In the genomic region with DNA sequence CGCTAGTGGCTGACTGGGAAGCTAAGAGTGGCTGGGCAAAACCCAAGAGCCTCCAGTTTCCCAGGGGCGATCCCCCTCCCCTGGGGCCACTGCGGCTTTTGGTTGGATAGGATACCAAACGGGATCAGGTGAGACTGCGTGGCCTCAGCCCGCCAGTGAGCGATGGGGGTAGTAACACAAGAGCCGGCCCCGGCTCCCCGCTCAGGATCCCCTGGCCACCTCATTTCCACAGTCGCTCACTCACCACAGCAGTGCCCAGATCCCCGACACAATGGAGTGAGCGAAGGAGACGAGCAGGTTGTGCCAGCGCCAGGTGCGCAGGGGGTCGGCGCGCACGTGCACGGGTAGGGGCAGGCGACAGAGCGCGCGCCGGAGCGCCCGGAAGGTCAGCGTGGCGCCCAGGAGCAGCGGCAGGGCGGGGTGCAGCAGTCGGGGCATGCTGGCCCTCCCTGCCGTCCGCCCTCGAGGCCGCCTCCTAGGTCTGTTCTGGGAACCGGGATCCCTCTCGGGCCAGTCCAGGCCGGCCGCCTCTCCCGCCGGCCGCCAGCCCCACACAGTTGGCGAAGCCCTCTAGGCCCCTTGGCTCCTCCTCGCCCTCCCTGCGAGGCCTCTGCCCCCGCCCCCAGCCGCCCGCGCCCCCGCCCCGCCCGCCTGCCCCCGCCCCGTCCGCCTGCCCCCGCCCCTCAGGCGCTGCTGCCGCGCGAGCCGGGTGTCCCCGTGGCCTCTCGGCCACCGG, we compare ENCODE assay signal across 1 cellular context.
TF ChIP-seq lines count a peak whose summit lies in the region.

A gene with protein sequence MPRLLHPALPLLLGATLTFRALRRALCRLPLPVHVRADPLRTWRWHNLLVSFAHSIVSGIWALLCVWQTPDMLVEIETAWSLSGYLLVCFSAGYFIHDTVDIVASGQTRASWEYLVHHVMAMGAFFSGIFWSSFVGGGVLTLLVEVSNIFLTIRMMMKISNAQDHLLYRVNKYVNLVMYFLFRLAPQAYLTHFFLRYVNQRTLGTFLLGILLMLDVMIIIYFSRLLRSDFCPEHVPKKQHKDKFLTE (minus strand): TSS at position 574 of the 736 bp plus-strand sequence. CDS start 136 bp downstream, at position 438.

TF ChIP-seq in HepG2, 621 proteins besides CTCF, POLR2A, EP300 and RAD21 (continued from another document and continues in another):
- TF ChIP-seq, protein P1, sequence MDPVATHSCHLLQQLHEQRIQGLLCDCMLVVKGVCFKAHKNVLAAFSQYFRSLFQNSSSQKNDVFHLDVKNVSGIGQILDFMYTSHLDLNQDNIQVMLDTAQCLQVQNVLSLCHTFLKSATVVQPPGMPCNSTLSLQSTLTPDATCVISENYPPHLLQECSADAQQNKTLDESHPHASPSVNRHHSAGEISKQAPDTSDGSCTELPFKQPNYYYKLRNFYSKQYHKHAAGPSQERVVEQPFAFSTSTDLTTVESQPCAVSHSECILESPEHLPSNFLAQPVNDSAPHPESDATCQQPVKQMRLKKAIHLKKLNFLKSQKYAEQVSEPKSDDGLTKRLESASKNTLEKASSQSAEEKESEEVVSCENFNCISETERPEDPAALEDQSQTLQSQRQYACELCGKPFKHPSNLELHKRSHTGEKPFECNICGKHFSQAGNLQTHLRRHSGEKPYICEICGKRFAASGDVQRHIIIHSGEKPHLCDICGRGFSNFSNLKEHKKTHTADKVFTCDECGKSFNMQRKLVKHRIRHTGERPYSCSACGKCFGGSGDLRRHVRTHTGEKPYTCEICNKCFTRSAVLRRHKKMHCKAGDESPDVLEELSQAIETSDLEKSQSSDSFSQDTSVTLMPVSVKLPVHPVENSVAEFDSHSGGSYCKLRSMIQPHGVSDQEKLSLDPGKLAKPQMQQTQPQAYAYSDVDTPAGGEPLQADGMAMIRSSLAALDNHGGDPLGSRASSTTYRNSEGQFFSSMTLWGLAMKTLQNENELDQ (CRISPR knock-in tag; IDR thresholded peaks at IDR 0.05; ENCODE audit: borderline replicate concordance) = no peak
- TF ChIP-seq ZNF143 (CRISPR knock-in tag; IDR thresholded peaks at IDR 0.05) (no peak; the same call in 1 of the 2 replicates), LCORL (IDR thresholded peaks at IDR 0.05) (no peak), LCORL (CRISPR knock-in tag; IDR thresholded peaks at IDR 0.05) (no peak), NR1H2 (CRISPR knock-in tag; IDR thresholded peaks at IDR 0.05; ENCODE audit: borderline replicate concordance, low read depth) (peak; percentile 85; the same call in 1 of the 2 replicates), SPEN (CRISPR knock-in tag; IDR thresholded peaks at IDR 0.05; ENCODE audit: low read depth) (peak; percentile 54; the same call in 1 of the 2 replicates), RNF2 (conservative IDR thresholded peaks at IDR 0.05; ENCODE audit: low read depth) (peak; percentile 48; the same call in 1 of the 2 replicates), NRL (CRISPR knock-in tag; IDR thresholded peaks at IDR 0.05; ENCODE audit: borderline replicate concordance) (peak; percentile 68), ZNF30 (CRISPR knock-in tag; IDR thresholded peaks at IDR 0.05) (no peak), ARNT2 (CRISPR knock-in tag; IDR thresholded peaks at IDR 0.05; ENCODE audit: low read depth) (peak; percentile 82; the same call in 1 of the 2 replicates), ZNF441 (CRISPR knock-in tag; IDR thresholded peaks at IDR 0.05; ENCODE audit: borderline replicate concordance) (0 out of 2 replicates have a peak, but pooled peaks have one; percentile 42), ZNF589 (CRISPR knock-in tag; conservative IDR thresholded peaks at IDR 0.05) (no peak), RXRB (CRISPR knock-in tag; IDR thresholded peaks at IDR 0.05; ENCODE audit: borderline replicate concordance) (peak; percentile 30), ZNF777 (CRISPR knock-in tag; IDR thresholded peaks at IDR 0.05) (peak; percentile 33; the same call in 1 of the 2 replicates), ZNF782 (CRISPR knock-in tag; IDR thresholded peaks at IDR 0.05; ENCODE audit: borderline replicate concordance) (0 out of 2 replicates have a peak, but pooled peaks have one; percentile 26), ZNF160 (CRISPR knock-in tag; IDR thresholded peaks at IDR 0.05) (no peak; the same call in 1 of the 2 replicates), ZNF746 (CRISPR knock-in tag; IDR thresholded peaks at IDR 0.05) (peak; percentile 14; the same call in 1 of the 2 replicates), ZC3H13 (CRISPR knock-in tag; IDR thresholded peaks at IDR 0.05) (peak; percentile 80), POLR2G (IDR thresholded peaks at IDR 0.05; ENCODE audit: low read depth, low read length) (peak; percentile 88), ZSCAN29 (CRISPR knock-in tag; conservative IDR thresholded peaks at IDR 0.05) (no peak), DPF2 (CRISPR knock-in tag; IDR thresholded peaks at IDR 0.05; ENCODE audit: borderline replicate concordance, low read depth) (no peak), TRIM24 (CRISPR knock-in tag; IDR thresholded peaks at IDR 0.05) (no peak), ZNF251 (CRISPR knock-in tag; IDR thresholded peaks at IDR 0.05) (no peak), TCF12 (IDR thresholded peaks at IDR 0.05) (no peak), TCF12 (CRISPR knock-in tag; IDR thresholded peaks at IDR 0.05) (0 out of 2 replicates have a peak, but pooled peaks have one; percentile 29), CC2D1A (CRISPR knock-in tag; IDR thresholded peaks at IDR 0.05) (0 out of 2 replicates have a peak, but pooled peaks have one; percentile 73), ZSCAN31 (CRISPR knock-in tag; IDR thresholded peaks at IDR 0.05; ENCODE audit: low read depth) (peak; percentile 73), PHF8 (CRISPR knock-in tag; IDR thresholded peaks at IDR 0.05) (peak; percentile 45; the same call in 1 of the 2 replicates), ZNF34 (CRISPR knock-in tag; IDR thresholded peaks at IDR 0.05; ENCODE audit: borderline replicate concordance) (no peak; the same call in 1 of the 2 replicates), ZNF101 (CRISPR knock-in tag; IDR thresholded peaks at IDR 0.05; ENCODE audit: borderline replicate concordance, low read depth) (no peak), NBN (conservative IDR thresholded peaks at IDR 0.05) (no peak), ZNF678 (CRISPR knock-in tag; IDR thresholded peaks at IDR 0.05) (peak; percentile 83; the same call in 1 of the 2 replicates), HNRNPL (IDR thresholded peaks at IDR 0.05; ENCODE audit: low read depth, low read length) (peak; percentile 47; the same call in 1 of the 2 replicates), ZNF10 (CRISPR knock-in tag; IDR thresholded peaks at IDR 0.05; ENCODE audit: borderline replicate concordance, low read depth) (no peak)
- TF ChIP-seq, protein P2, sequence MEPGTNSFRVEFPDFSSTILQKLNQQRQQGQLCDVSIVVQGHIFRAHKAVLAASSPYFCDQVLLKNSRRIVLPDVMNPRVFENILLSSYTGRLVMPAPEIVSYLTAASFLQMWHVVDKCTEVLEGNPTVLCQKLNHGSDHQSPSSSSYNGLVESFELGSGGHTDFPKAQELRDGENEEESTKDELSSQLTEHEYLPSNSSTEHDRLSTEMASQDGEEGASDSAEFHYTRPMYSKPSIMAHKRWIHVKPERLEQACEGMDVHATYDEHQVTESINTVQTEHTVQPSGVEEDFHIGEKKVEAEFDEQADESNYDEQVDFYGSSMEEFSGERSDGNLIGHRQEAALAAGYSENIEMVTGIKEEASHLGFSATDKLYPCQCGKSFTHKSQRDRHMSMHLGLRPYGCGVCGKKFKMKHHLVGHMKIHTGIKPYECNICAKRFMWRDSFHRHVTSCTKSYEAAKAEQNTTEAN (CRISPR knock-in tag; conservative IDR thresholded peaks at IDR 0.05) = peak; percentile 58; the same call in 1 of the 2 replicates
- TF ChIP-seq, protein P3, sequence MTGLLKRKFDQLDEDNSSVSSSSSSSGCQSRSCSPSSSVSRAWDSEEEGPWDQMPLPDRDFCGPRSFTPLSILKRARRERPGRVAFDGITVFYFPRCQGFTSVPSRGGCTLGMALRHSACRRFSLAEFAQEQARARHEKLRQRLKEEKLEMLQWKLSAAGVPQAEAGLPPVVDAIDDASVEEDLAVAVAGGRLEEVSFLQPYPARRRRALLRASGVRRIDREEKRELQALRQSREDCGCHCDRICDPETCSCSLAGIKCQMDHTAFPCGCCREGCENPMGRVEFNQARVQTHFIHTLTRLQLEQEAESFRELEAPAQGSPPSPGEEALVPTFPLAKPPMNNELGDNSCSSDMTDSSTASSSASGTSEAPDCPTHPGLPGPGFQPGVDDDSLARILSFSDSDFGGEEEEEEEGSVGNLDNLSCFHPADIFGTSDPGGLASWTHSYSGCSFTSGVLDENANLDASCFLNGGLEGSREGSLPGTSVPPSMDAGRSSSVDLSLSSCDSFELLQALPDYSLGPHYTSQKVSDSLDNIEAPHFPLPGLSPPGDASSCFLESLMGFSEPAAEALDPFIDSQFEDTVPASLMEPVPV (CRISPR knock-in tag; IDR thresholded peaks at IDR 0.05) = peak; percentile 70
- TF ChIP-seq, protein P4, sequence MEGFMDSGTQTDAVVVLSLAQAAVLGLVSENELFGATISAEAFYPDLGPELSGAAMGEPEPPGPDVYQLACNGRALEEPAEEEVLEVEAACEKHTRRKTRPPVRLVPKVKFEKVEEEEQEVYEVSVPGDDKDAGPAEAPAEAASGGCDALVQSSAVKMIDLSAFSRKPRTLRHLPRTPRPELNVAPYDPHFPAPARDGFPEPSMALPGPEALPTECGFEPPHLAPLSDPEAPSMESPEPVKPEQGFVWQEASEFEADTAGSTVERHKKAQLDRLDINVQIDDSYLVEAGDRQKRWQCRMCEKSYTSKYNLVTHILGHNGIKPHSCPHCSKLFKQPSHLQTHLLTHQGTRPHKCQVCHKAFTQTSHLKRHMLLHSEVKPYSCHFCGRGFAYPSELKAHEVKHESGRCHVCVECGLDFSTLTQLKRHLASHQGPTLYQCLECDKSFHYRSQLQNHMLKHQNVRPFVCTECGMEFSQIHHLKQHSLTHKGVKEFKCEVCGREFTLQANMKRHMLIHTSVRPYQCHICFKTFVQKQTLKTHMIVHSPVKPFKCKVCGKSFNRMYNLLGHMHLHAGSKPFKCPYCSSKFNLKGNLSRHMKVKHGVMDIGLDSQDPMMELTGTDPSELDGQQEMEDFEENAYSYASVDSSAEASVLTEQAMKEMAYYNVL (CRISPR knock-in tag; IDR thresholded peaks at IDR 0.05; ENCODE audit: borderline replicate concordance) = 0 out of 2 replicates have a peak, but pooled peaks have one; percentile 9
- TF ChIP-seq, protein P5, sequence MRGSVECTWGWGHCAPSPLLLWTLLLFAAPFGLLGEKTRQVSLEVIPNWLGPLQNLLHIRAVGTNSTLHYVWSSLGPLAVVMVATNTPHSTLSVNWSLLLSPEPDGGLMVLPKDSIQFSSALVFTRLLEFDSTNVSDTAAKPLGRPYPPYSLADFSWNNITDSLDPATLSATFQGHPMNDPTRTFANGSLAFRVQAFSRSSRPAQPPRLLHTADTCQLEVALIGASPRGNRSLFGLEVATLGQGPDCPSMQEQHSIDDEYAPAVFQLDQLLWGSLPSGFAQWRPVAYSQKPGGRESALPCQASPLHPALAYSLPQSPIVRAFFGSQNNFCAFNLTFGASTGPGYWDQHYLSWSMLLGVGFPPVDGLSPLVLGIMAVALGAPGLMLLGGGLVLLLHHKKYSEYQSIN (CRISPR knock-in tag; IDR thresholded peaks at IDR 0.05; ENCODE audit: borderline replicate concordance) = no peak
- TF ChIP-seq, protein P6, sequence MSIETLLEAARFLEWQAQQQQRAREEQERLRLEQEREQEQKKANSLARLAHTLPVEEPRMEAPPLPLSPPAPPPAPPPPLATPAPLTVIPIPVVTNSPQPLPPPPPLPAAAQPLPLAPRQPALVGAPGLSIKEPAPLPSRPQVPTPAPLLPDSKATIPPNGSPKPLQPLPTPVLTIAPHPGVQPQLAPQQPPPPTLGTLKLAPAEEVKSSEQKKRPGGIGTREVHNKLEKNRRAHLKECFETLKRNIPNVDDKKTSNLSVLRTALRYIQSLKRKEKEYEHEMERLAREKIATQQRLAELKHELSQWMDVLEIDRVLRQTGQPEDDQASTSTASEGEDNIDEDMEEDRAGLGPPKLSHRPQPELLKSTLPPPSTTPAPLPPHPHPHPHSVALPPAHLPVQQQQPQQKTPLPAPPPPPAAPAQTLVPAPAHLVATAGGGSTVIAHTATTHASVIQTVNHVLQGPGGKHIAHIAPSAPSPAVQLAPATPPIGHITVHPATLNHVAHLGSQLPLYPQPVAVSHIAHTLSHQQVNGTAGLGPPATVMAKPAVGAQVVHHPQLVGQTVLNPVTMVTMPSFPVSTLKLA (IDR thresholded peaks at IDR 0.05) = peak; percentile 42; the same call in 1 of the 2 replicates
- TF ChIP-seq, protein P7, sequence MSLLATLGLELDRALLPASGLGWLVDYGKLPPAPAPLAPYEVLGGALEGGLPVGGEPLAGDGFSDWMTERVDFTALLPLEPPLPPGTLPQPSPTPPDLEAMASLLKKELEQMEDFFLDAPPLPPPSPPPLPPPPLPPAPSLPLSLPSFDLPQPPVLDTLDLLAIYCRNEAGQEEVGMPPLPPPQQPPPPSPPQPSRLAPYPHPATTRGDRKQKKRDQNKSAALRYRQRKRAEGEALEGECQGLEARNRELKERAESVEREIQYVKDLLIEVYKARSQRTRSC (CRISPR knock-in tag; IDR thresholded peaks at IDR 0.05; ENCODE audit: low read depth) = no peak
- TF ChIP-seq, protein P8, sequence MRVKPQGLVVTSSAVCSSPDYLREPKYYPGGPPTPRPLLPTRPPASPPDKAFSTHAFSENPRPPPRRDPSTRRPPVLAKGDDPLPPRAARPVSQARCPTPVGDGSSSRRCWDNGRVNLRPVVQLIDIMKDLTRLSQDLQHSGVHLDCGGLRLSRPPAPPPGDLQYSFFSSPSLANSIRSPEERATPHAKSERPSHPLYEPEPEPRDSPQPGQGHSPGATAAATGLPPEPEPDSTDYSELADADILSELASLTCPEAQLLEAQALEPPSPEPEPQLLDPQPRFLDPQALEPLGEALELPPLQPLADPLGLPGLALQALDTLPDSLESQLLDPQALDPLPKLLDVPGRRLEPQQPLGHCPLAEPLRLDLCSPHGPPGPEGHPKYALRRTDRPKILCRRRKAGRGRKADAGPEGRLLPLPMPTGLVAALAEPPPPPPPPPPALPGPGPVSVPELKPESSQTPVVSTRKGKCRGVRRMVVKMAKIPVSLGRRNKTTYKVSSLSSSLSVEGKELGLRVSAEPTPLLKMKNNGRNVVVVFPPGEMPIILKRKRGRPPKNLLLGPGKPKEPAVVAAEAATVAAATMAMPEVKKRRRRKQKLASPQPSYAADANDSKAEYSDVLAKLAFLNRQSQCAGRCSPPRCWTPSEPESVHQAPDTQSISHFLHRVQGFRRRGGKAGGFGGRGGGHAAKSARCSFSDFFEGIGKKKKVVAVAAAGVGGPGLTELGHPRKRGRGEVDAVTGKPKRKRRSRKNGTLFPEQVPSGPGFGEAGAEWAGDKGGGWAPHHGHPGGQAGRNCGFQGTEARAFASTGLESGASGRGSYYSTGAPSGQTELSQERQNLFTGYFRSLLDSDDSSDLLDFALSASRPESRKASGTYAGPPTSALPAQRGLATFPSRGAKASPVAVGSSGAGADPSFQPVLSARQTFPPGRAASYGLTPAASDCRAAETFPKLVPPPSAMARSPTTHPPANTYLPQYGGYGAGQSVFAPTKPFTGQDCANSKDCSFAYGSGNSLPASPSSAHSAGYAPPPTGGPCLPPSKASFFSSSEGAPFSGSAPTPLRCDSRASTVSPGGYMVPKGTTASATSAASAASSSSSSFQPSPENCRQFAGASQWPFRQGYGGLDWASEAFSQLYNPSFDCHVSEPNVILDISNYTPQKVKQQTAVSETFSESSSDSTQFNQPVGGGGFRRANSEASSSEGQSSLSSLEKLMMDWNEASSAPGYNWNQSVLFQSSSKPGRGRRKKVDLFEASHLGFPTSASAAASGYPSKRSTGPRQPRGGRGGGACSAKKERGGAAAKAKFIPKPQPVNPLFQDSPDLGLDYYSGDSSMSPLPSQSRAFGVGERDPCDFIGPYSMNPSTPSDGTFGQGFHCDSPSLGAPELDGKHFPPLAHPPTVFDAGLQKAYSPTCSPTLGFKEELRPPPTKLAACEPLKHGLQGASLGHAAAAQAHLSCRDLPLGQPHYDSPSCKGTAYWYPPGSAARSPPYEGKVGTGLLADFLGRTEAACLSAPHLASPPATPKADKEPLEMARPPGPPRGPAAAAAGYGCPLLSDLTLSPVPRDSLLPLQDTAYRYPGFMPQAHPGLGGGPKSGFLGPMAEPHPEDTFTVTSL (CRISPR knock-in tag; IDR thresholded peaks at IDR 0.05; ENCODE audit: borderline replicate concordance) = no peak
